9 cellular contexts compared by ENCODE assay signal in the genomic region with DNA sequence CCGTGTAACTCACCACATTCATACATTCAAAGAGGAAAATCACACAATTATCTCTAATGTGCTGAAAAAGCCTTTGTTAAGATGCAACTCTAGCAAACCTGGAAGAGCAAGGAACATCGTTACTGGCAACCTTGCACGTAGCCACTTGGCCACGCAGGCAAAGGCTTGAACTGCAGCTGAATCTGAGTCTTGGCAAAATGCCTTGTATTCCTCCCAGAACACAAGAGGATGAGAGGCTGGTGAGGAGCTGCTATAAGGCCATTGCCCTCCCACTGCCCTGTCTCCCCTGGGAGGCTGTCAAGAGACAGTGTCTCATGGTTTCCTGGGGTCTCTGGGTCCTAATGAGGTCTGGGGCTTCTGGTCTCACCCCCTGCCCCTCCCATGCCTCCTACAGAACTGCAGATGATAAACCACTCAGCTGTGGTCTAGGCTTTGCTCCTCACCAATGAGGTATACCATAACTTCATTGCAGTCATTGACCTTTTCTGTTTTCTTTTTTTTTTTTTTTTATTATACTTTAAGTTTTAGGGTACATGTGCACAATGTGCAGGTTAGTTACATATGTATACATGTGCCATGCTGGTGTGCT.
DNase-seq lines count a peak whose midpoint lies in the region; ATAC-seq and TF ChIP-seq lines count a peak whose summit lies in the region.
"Had no signal": no experiment of that assay in that cellular context is flagged by ENCODE, and none has a peak within 500 bp of the region (broad histone marks: within the 10 kb centered on the region; RNA-seq: fewer than 3 reads in every experiment).

No MANE protein-coding gene starts in this region.

- no peaks in the 10 kb centered on the region for H3K79me2 ChIP-seq in mammary epithelial cell (ENCODE audit: insufficient read depth, low read length)

- POLR2A ChIA-PET in WTC11 (lab: Charles Lee) = no interaction called here

- no peak overlapping the region for H3K27ac Mint-ChIP-seq in stimulated activated naive B cell treated with anti-CD40 and anti-IgM and Interleukin-4, amounts not matched to agents 10 μg/mL and 1 μg/mL and 100 μg/mL, for 72 hours
- H3K27ac Mint-ChIP-seq in WTC11 = no peak overlapping the region

- 29% methylated on average over 4 of the region's 4 CpGs for WGBS in mammary epithelial cell (ENCODE audit: low coverage, missing lambda C conversion rate)
- 22 to 60% methylated on average over 4 of the region's 4 CpGs for WGBS in testis, 2 donors

- H3K27ac ChIP-seq in mammary epithelial cell (ENCODE audit: insufficient read depth, low read depth, low read length) (peak overlapping the region; percentile 42), testis (no peak overlapping the region)
- H3K27ac ChIP-seq: 22Rv1 had no signal

- DNase-seq in DMS 273 (lab: John Stamatoyannopoulos, UW; ENCODE audit: unreplicated experiment) (peak; percentile 57), DMS 273 treated with DMSO at 0.1 percent for 48 hours (lab: John Stamatoyannopoulos, UW) (no peak), NCI-H2196 treated with DMSO at 0.1 percent for 48 hours (lab: John Stamatoyannopoulos, UW; ENCODE audit: unreplicated experiment) (peak; percentile 66), mammary epithelial cell (peak; percentile 72), testis (peak; percentile 39), WTC11 (ENCODE audit: low spot score) (no peak), GDM1 (lab: John Stamatoyannopoulos, UW) (no peak)
- DNase-seq in stimulated activated naive B cell treated with anti-CD40 and anti-IgM and Interleukin-4, amounts not matched to agents 10 μg/mL and 1 μg/mL and 100 μg/mL, for 72 hours = no peak

- H3K27me3 ChIP-seq in mammary epithelial cell (ENCODE audit: insufficient read depth, low read length) (no peaks in the 10 kb centered on the region), testis (no peaks in the 10 kb centered on the region)

- in situ Hi-C loops in mammary epithelial cell (cut with MboI; ENCODE audit: low sequenced_read_pairs in 2 of 2) = no loop called here

- no peak for TF ChIP-seq POLR2A in testis (IDR thresholded peaks at IDR 0.05)

- no peak for ATAC-seq in stimulated activated naive B cell treated with anti-CD40 and anti-IgM and Interleukin-4, amounts not matched to agents 10 μg/mL and 1 μg/mL and 100 μg/mL, for 72 hours (replicated peaks)
- ATAC-seq in WTC11 = no peak

- H3K4me1 Mint-ChIP-seq in stimulated activated naive B cell treated with anti-CD40 and anti-IgM and Interleukin-4, amounts not matched to agents 10 μg/mL and 1 μg/mL and 100 μg/mL, for 72 hours = peaks cover 5 to 16% of the 10 kb centered on the region in 2 donors
- H3K4me1 Mint-ChIP-seq in WTC11 = peaks cover 9% of the 10 kb centered on the region

- H3K9me3 Mint-ChIP-seq in stimulated activated naive B cell treated with anti-CD40 and anti-IgM and Interleukin-4, amounts not matched to agents 10 μg/mL and 1 μg/mL and 100 μg/mL, for 72 hours = peaks cover 2 to 3% of the 10 kb centered on the region in 2 donors
- H3K9me3 Mint-ChIP-seq in WTC11 = peaks cover 13% of the 10 kb centered on the region

- H3K9me3 ChIP-seq in mammary epithelial cell (replicated peaks; ENCODE audit: insufficient read depth, low read length) (no peaks in the 10 kb centered on the region), testis (no peaks in the 10 kb centered on the region)

- H4K20me1 ChIP-seq in mammary epithelial cell (ENCODE audit: insufficient read depth, low read length) = no peaks in the 10 kb centered on the region

- intact Hi-C loops in mammary epithelial cell (cut with micrococcal nuclease) (no loop called here), testis (cut with DNase I; ENCODE audit: low total_unique reads) (no loop called here)

- peak; percentile 16 to 34 for TF ChIP-seq CTCF in mammary epithelial cell (conservative IDR thresholded peaks at IDR 0.05 in 1 of 2, IDR thresholded peaks at IDR 0.05 in 1 of 2; ENCODE audit: extremely low read depth in 1 of 2, insufficient read depth in 1 of 2, low read depth in 1 of 2, low read length in 2 of 2)
- no peak for TF ChIP-seq CTCF in testis (IDR thresholded peaks at IDR 0.05)
- no peak for TF ChIP-seq CTCF in WTC11 (IDR thresholded peaks at IDR 0.05)

- H3K4me1 ChIP-seq in mammary epithelial cell (ENCODE audit: insufficient read depth, low read length) (peaks cover 12% of the 10 kb centered on the region), testis (no peaks in the 10 kb centered on the region)

- peak overlapping the region; percentile 28 for H3K9ac ChIP-seq in mammary epithelial cell (ENCODE audit: insufficient read depth, low read length)

- no peaks in the 10 kb centered on the region for H3K36me3 ChIP-seq in mammary epithelial cell (ENCODE audit: insufficient read depth, low read length)
- no peaks in the 10 kb centered on the region for H3K36me3 ChIP-seq in testis (ENCODE audit: low read depth, missing control alignments)

- no peak overlapping the region for H3K4me3 Mint-ChIP-seq in stimulated activated naive B cell treated with anti-CD40 and anti-IgM and Interleukin-4, amounts not matched to agents 10 μg/mL and 1 μg/mL and 100 μg/mL, for 72 hours
- H3K4me3 Mint-ChIP-seq in WTC11 = no peak overlapping the region

- CTCF ChIA-PET in mammary epithelial cell (lab: Charles Lee; ENCODE audit: low non-redundant PET) = no interaction called here
- CTCF ChIA-PET in WTC11 (lab: Charles Lee) = no interaction called here

- H3K27me3 Mint-ChIP-seq in stimulated activated naive B cell treated with anti-CD40 and anti-IgM and Interleukin-4, amounts not matched to agents 10 μg/mL and 1 μg/mL and 100 μg/mL, for 72 hours = peaks cover 12 to 20% of the 10 kb centered on the region in 2 donors
- H3K27me3 Mint-ChIP-seq in WTC11 (ENCODE audit: low read depth) = peaks cover 6% of the 10 kb centered on the region

- peaks cover 0 to 3% of the 10 kb centered on the region in 2 donors for H3K36me3 Mint-ChIP-seq in stimulated activated naive B cell treated with anti-CD40 and anti-IgM and Interleukin-4, amounts not matched to agents 10 μg/mL and 1 μg/mL and 100 μg/mL, for 72 hours
- peaks cover 3% of the 10 kb centered on the region; the same call in 1 of the 2 replicates for H3K36me3 Mint-ChIP-seq in WTC11

- dilution Hi-C loops in mammary epithelial cell (cut with HindIII; ENCODE audit: low sequenced_read_pairs) = no loop called here

- peak overlapping the region; percentile 14 to 42 (median 34) for H3K4me3 ChIP-seq in mammary epithelial cell (replicated peaks in 1 of 3; ENCODE audit: insufficient read depth in 1 of 3, low read depth in 2 of 3, low read length in 3 of 3)
- H3K4me3 ChIP-seq in testis = no peak overlapping the region

- H3K4me2 ChIP-seq in mammary epithelial cell (ENCODE audit: insufficient read depth, low read depth, low read length) = peak overlapping the region; percentile 55

- BruUV-seq in mammary epithelial cell (replicated peaks; lab: Mats Ljungman, UMichigan) = no TSS peak

- H2AFZ ChIP-seq in mammary epithelial cell (ENCODE audit: low read depth, low read length) = peak overlapping the region; percentile 86

TF ChIP-seq in WTC11, 78 proteins besides CTCF, POLR2A, EP300 and RAD21 (continues in another document):
- TF ChIP-seq ZNF281 (CRISPR knock-in tag; IDR thresholded peaks at IDR 0.05) (no peak), SMAD4 (CRISPR knock-in tag; IDR thresholded peaks at IDR 0.05) (no peak), ZNF425 (CRISPR knock-in tag; conservative IDR thresholded peaks at IDR 0.05) (no peak), E2F1 (CRISPR knock-in tag; IDR thresholded peaks at IDR 0.05) (no peak)

Comparison
In these comparisons a context has a peak if more than half of its experiments do, and no peak if none do; other contexts are left out.
1. DNase-seq: peak in DMS 273 (single experiment), NCI-H2196 treated with DMSO at 0.1 percent for 48 hours (single experiment), mammary epithelial cell (single experiment) and testis (single experiment); none in DMS 273 treated with DMSO at 0.1 percent for 48 hours (single experiment), stimulated activated naive B cell treated with anti-CD40 and anti-IgM and Interleukin-4, amounts not matched to agents 10 μg/mL and 1 μg/mL and 100 μg/mL, for 72 hours (single experiment), WTC11 (single experiment) and GDM1 (single experiment).
2. H3K4me3 ChIP-seq: peak in mammary epithelial cell (3 of 3); none in testis (0 of 2).
3. CTCF ChIP-seq: peak in mammary epithelial cell (2 of 2); none in testis (0 of 3) and WTC11 (single experiment).